ENCODE assay signal across 20 cellular contexts in genomic region chr1:75812065-75812464, GRCh38. TPM values are rescaled to one million over a fixed set of nuclear protein-coding genes. Genes with fewer than 3 reads are reported as not detected.
DNase-seq lines count a peak whose midpoint lies in the region; ATAC-seq, FAIRE-seq and TF ChIP-seq lines count a peak whose summit lies in the region.
"Had no signal": no experiment of that assay in that cellular context is flagged by ENCODE, and none has a peak within 500 bp of the region (broad histone marks: within the 10 kb centered on the region; RNA-seq: fewer than 3 reads in every experiment).

No MANE protein-coding gene starts in this region.

- no peaks in the 10 kb centered on the region for H3K4me1 Mint-ChIP-seq in astrocyte (ENCODE audit: low read depth, unreplicated experiment)
- H3K4me1 Mint-ChIP-seq in activated naive CD4-positive, alpha-beta T cell treated with anti-CD3 and anti-CD28 coated beads, Interleukin-2, amount 10 ng/mL, durations not matched to agents 7 days and 5 days = no peaks in the 10 kb centered on the region
- H3K4me1 Mint-ChIP-seq: H9 had no signal

- no peak overlapping the region for H3K4me3 Mint-ChIP-seq in astrocyte (ENCODE audit: unreplicated experiment)
- H3K4me3 Mint-ChIP-seq in activated naive CD4-positive, alpha-beta T cell treated with anti-CD3 and anti-CD28 coated beads, Interleukin-2, amount 10 ng/mL, durations not matched to agents 7 days and 5 days = no peak overlapping the region
- H3K4me3 Mint-ChIP-seq: CD4-positive, alpha-beta T cell; H9 had no signal

- H2AK9ac ChIP-seq in IMR-90 (replicated peaks; ENCODE audit: low read depth, low read length, poor library complexity) = no peak overlapping the region

- no peaks in the 10 kb centered on the region for H3K79me1 ChIP-seq in IMR-90 (ENCODE audit: low read depth in 1 of 2, low read length in 2 of 2)

- intact Hi-C loops in mammary epithelial cell (cut with micrococcal nuclease) (no loop called here), breast epithelium (cut with DNase I; ENCODE audit: low total_unique reads) (no loop called here), IMR-90 (cut with micrococcal nuclease) (no loop called here)

- H2AK5ac ChIP-seq in IMR-90 (ENCODE audit: low read depth, low read length) = no peak overlapping the region

- H3K27ac ChIP-seq in mammary epithelial cell (ENCODE audit: insufficient read depth, low read depth, low read length) (no peak overlapping the region), breast epithelium (no peak overlapping the region), IMR-90 (ENCODE audit: insufficient read depth, low read length) (no peak overlapping the region), astrocyte (ENCODE audit: low read depth, low read length) (no peak overlapping the region)

- H3K9me3 Mint-ChIP-seq in astrocyte (ENCODE audit: unreplicated experiment) = no peaks in the 10 kb centered on the region
- no peaks in the 10 kb centered on the region for H3K9me3 Mint-ChIP-seq in activated naive CD4-positive, alpha-beta T cell treated with anti-CD3 and anti-CD28 coated beads, Interleukin-2, amount 10 ng/mL, durations not matched to agents 7 days and 5 days
- H3K9me3 Mint-ChIP-seq: CD4-positive, alpha-beta T cell; H9 had no signal

- WGBS in mammary epithelial cell (ENCODE audit: low coverage, missing lambda C conversion rate) = 98% methylated on average over 3 of the region's 3 CpGs
- WGBS in IMR-90 (ENCODE audit: extremely low coverage in 2 of 2, insufficient read length in 1 of 2), 2 experiments = no CpG with 5 or more reads among the region's 3 CpGs

- ATAC-seq in IMR-90 (ENCODE audit: low read depth) (peak; percentile 54; the same call in 1 of the 2 replicates), HG02884 (IDR thresholded peaks at IDR 0.05; ENCODE audit: unreplicated experiment) (no peak)

- no peak overlapping the region; a peak in 1 of 4 replicates for H4K8ac ChIP-seq in IMR-90 (ENCODE audit: low read depth in 2 of 2, low read length in 2 of 2)

- H3K4me1 ChIP-seq in mammary epithelial cell (ENCODE audit: insufficient read depth, low read length) (no peaks in the 10 kb centered on the region), breast epithelium (no peaks in the 10 kb centered on the region), IMR-90 (ENCODE audit: control insufficient read depth, insufficient read depth, low read length) (no peaks in the 10 kb centered on the region), astrocyte (ENCODE audit: insufficient read depth, low read length) (peaks cover 6% of the 10 kb centered on the region)
- H3K4me1 ChIP-seq: BE2C, Caco-2 had no signal

- H2BK15ac ChIP-seq in IMR-90 (ENCODE audit: low read depth, low read length) = no peak overlapping the region

- no peak overlapping the region for H2BK5ac ChIP-seq in IMR-90 (ENCODE audit: low read depth, low read length, poor library complexity, severe bottlenecking)

- H3K4me2 ChIP-seq in mammary epithelial cell (ENCODE audit: insufficient read depth, low read depth, low read length) (no peak overlapping the region), IMR-90 (ENCODE audit: low read depth, low read length) (no peak overlapping the region), astrocyte (ENCODE audit: low read length) (peak overlapping the region; percentile 10)

- in situ Hi-C loops in mammary epithelial cell (cut with MboI; ENCODE audit: low sequenced_read_pairs in 2 of 2) = no loop called here
- in situ Hi-C loops in IMR-90 (cut with MboI; ENCODE audit: low sequenced_read_pairs) = no loop called here

- no peak overlapping the region for H3K4ac ChIP-seq in IMR-90 (ENCODE audit: low read depth, low read length)

- H3K79me2 ChIP-seq in mammary epithelial cell (ENCODE audit: insufficient read depth, low read length) (no peaks in the 10 kb centered on the region), astrocyte (ENCODE audit: insufficient read depth, low read length) (no peaks in the 10 kb centered on the region)

- no peak for FAIRE-seq in astrocyte (lab: Jason Lieb, UNC)
- FAIRE-seq: D721Med, G401.6, GM12891, GM19239, H1 had no signal

- no peak overlapping the region for H3K18ac ChIP-seq in IMR-90 (ENCODE audit: low read depth, low read length)

- TF ChIP-seq CTCF in mammary epithelial cell (conservative IDR thresholded peaks at IDR 0.05 in 1 of 2, IDR thresholded peaks at IDR 0.05 in 1 of 2; ENCODE audit: extremely low read depth in 1 of 2, insufficient read depth in 1 of 2, low read depth in 1 of 2, low read length in 2 of 2) (no peak), breast epithelium (IDR thresholded peaks at IDR 0.05) (no peak), IMR-90 (conservative IDR thresholded peaks at IDR 0.05; ENCODE audit: low read depth, low read length) (no peak), astrocyte (IDR thresholded peaks at IDR 0.05; ENCODE audit: insufficient read depth, low read depth, low read length) (no peak)

- no peaks in the 10 kb centered on the region for H4K20me1 ChIP-seq in mammary epithelial cell (ENCODE audit: insufficient read depth, low read length)
- H4K20me1 ChIP-seq in IMR-90 (ENCODE audit: insufficient read depth, low read length) = no peaks in the 10 kb centered on the region
- no peaks in the 10 kb centered on the region for H4K20me1 ChIP-seq in astrocyte (ENCODE audit: insufficient read depth, low read length)

- H3K9me3 ChIP-seq in mammary epithelial cell (replicated peaks; ENCODE audit: insufficient read depth, low read length) (no peaks in the 10 kb centered on the region), breast epithelium (no peaks in the 10 kb centered on the region), IMR-90 (ENCODE audit: control insufficient read depth, insufficient read depth, low read length) (no peaks in the 10 kb centered on the region), astrocyte (ENCODE audit: insufficient read depth, low read depth, low read length) (no peaks in the 10 kb centered on the region)
- H3K9me3 ChIP-seq: BE2C, Caco-2 had no signal

- H3K14ac ChIP-seq in IMR-90 (replicated peaks; ENCODE audit: low read depth, low read length) = no peak overlapping the region

- TSS peak; percentile 62 for BruUV-seq in mammary epithelial cell (replicated peaks; lab: Mats Ljungman, UMichigan)
- BruUV-seq in IMR-90 (replicated peaks; lab: Mats Ljungman, UMichigan) = no TSS peak

- H2BK20ac ChIP-seq in IMR-90 (ENCODE audit: low read depth, low read length) = no peak overlapping the region

- H3K9me1 ChIP-seq in IMR-90 (ENCODE audit: insufficient read depth, low read length) = no peaks in the 10 kb centered on the region

- DNase-seq in mammary epithelial cell = no peak
- DNase-seq in breast epithelium (ENCODE audit: low spot score in 2 of 2) = no peak
- no peak for DNase-seq in IMR-90
- no peak for DNase-seq in astrocyte (ENCODE audit: low read depth)
- peak; percentile 7 for DNase-seq in renal cortical epithelial cell (ENCODE audit: low read depth)
- DNase-seq in NCI-H1048 (lab: John Stamatoyannopoulos, UW) = no peak
- DNase-seq in activated naive CD4-positive, alpha-beta T cell treated with anti-CD3 and anti-CD28 coated beads, Interleukin-2, amount 10 ng/mL, durations not matched to agents 7 days and 5 days = no peak
- DNase-seq: 8988T; ACHN; BE2C; C1 segment of cervical spinal cord; Caco-2; CD4-positive, alpha-beta T cell; H9 had no signal

- H3K23ac ChIP-seq in IMR-90 (ENCODE audit: low read depth, low read length) = no peak overlapping the region

- dilution Hi-C loops in mammary epithelial cell (cut with HindIII; ENCODE audit: low sequenced_read_pairs) = no loop called here
- dilution Hi-C loops in IMR-90 (cut with HindIII; ENCODE audit: low sequenced_read_pairs, unreplicated experiment) = no loop called here

- H3K27ac Mint-ChIP-seq in astrocyte (ENCODE audit: unreplicated experiment) = no peak overlapping the region
- H3K27ac Mint-ChIP-seq in activated naive CD4-positive, alpha-beta T cell treated with anti-CD3 and anti-CD28 coated beads, Interleukin-2, amount 10 ng/mL, durations not matched to agents 7 days and 5 days = no peak overlapping the region
- H3K27ac Mint-ChIP-seq: CD4-positive, alpha-beta T cell; H9 had no signal

- no peaks in the 10 kb centered on the region for H3K36me3 ChIP-seq in mammary epithelial cell (ENCODE audit: insufficient read depth, low read length)
- no peaks in the 10 kb centered on the region for H3K36me3 ChIP-seq in breast epithelium
- no peaks in the 10 kb centered on the region for H3K36me3 ChIP-seq in IMR-90 (ENCODE audit: control insufficient read depth, insufficient read depth, low read length)
- H3K36me3 ChIP-seq in astrocyte (ENCODE audit: insufficient read depth, low read length) = no peaks in the 10 kb centered on the region
- H3K36me3 ChIP-seq: BE2C had no signal

- POLR2A ChIA-PET in IMR-90 (lab: Charles Lee; ENCODE audit: unreplicated experiment) = no interaction called here

- H3K4me3 ChIP-seq in mammary epithelial cell (replicated peaks in 1 of 3; ENCODE audit: insufficient read depth in 1 of 3, low read depth in 2 of 3, low read length in 3 of 3) (no peak overlapping the region), breast epithelium (no peak overlapping the region), IMR-90 (ENCODE audit: insufficient read depth, low read depth, low read length) (no peak overlapping the region), astrocyte (ENCODE audit: insufficient read depth, low read depth, low read length) (no peak overlapping the region)

- H2BK120ac ChIP-seq in IMR-90 (ENCODE audit: low read depth, low read length) = no peak overlapping the region

- H4K5ac ChIP-seq in IMR-90 (ENCODE audit: low read depth, low read length) = no peak overlapping the region

- TF ChIP-seq POLR2A in breast epithelium (IDR thresholded peaks at IDR 0.05) (no peak), IMR-90 (IDR thresholded peaks at IDR 0.05; ENCODE audit: low read depth, low read length) (no peak)

- CTCF ChIA-PET in mammary epithelial cell (lab: Charles Lee; ENCODE audit: low non-redundant PET) (no interaction called here), IMR-90 (lab: Yijun Ruan, JAX) (no interaction called here)
- CTCF ChIA-PET in activated naive CD4-positive, alpha-beta T cell treated with anti-CD3 and anti-CD28 coated beads, Interleukin-2, amount 10 ng/mL, durations not matched to agents 7 days and 5 days (lab: Charles Lee) = no interaction called here

- no peak overlapping the region for H3K9ac ChIP-seq in mammary epithelial cell (ENCODE audit: insufficient read depth, low read length)
- no peak overlapping the region for H3K9ac ChIP-seq in IMR-90 (ENCODE audit: low read depth, low read length)
- H3K9ac ChIP-seq in astrocyte (ENCODE audit: low read length) = no peak overlapping the region

- H3K27me3 ChIP-seq in mammary epithelial cell (ENCODE audit: insufficient read depth, low read length) (no peaks in the 10 kb centered on the region), breast epithelium (no peaks in the 10 kb centered on the region), IMR-90 (ENCODE audit: control insufficient read depth, insufficient read depth, low read length) (no peaks in the 10 kb centered on the region), astrocyte (ENCODE audit: insufficient read depth, low read length) (no peaks in the 10 kb centered on the region)
- H3K27me3 ChIP-seq: BE2C had no signal

- no peaks in the 10 kb centered on the region for H3K36me3 Mint-ChIP-seq in astrocyte (ENCODE audit: low read depth, unreplicated experiment)
- H3K36me3 Mint-ChIP-seq in activated naive CD4-positive, alpha-beta T cell treated with anti-CD3 and anti-CD28 coated beads, Interleukin-2, amount 10 ng/mL, durations not matched to agents 7 days and 5 days = no peaks in the 10 kb centered on the region

- no peak for TF ChIP-seq RAD21 in IMR-90 (IDR thresholded peaks at IDR 0.05; ENCODE audit: low read length)

- H2AFZ ChIP-seq in mammary epithelial cell (ENCODE audit: low read depth, low read length) (no peak overlapping the region), IMR-90 (replicated peaks; ENCODE audit: low read length, poor library complexity) (no peak overlapping the region), astrocyte (ENCODE audit: low read depth, low read length) (no peak overlapping the region)

- H4K91ac ChIP-seq in IMR-90 (ENCODE audit: insufficient read depth, low read depth, low read length) = no peak overlapping the region

- H3K27me3 Mint-ChIP-seq in astrocyte (ENCODE audit: low read depth, unreplicated experiment) = no peaks in the 10 kb centered on the region
- H3K27me3 Mint-ChIP-seq in activated naive CD4-positive, alpha-beta T cell treated with anti-CD3 and anti-CD28 coated beads, Interleukin-2, amount 10 ng/mL, durations not matched to agents 7 days and 5 days = no peaks in the 10 kb centered on the region
- H3K27me3 Mint-ChIP-seq: CD4-positive, alpha-beta T cell had no signal

- H3K56ac ChIP-seq in IMR-90 (ENCODE audit: extremely low read depth, insufficient read depth, low read length) = no peak overlapping the region

RNA-seq across cellular contexts. Expression of gene MSH4, which starts 15.4 kb away (rescaled TPM):
- under 1 TPM; 0.17 to 0.75 TPM for total RNA-seq in mammary epithelial cell
- polyA plus RNA-seq in mammary epithelial cell = 0.01 TPM
- polyA minus RNA-seq in mammary epithelial cell = 0.10 TPM
- under 1 TPM; 0.32 to 0.88 (median 0.66) TPM for total RNA-seq in breast epithelium
- total RNA-seq in IMR-90 (2012; rRNA removed) = under 0.01 TPM in 2 replicates
- 0.02 TPM in 1 of 2 replicates, not detected in the other for polyA plus RNA-seq in IMR-90 (2012; rRNA removed)
- polyA plus RNA-seq in IMR-90 (2012; cell fraction: cytosol; rRNA removed) = not detected in 2 replicates
- polyA plus RNA-seq in IMR-90 (2012; cell fraction: nucleus; rRNA removed; ENCODE audit: low replicate concordance) = 0.02 and 0.14 TPM in 2 replicates
- 0.34 and 0.43 TPM in 2 replicates for total RNA-seq in astrocyte
- total RNA-seq in renal cortical epithelial cell = 0.17 and 0.75 TPM in 2 replicates

RNA-seq across cellular contexts. Expression of gene RABGGTB, which starts 26.0 kb away (rescaled TPM):
- total RNA-seq in mammary epithelial cell (100 to 1,000 TPM in 1 of 2 donors, 10 to 100 TPM in 1; 77.7 to 107 TPM), breast epithelium (10 to 100 TPM; 64.8 to 81.1 (median 80.3) TPM), IMR-90 (2012; rRNA removed) (48.2 and 120 TPM in 2 replicates), astrocyte (96.7 and 108 TPM in 2 replicates), renal cortical epithelial cell (78.8 and 89.8 TPM in 2 replicates)
- polyA plus RNA-seq in mammary epithelial cell (42.8 TPM), IMR-90 (2012; rRNA removed) (59.6 and 76.0 TPM in 2 replicates)
- polyA minus RNA-seq in mammary epithelial cell = 75.1 TPM
- 3.6 and 8.2 TPM in 2 replicates for polyA plus RNA-seq in IMR-90 (2012; cell fraction: cytosol; rRNA removed)
- 24.3 and 195 TPM in 2 replicates for polyA plus RNA-seq in IMR-90 (2012; cell fraction: nucleus; rRNA removed; ENCODE audit: low replicate concordance)
